Comparison of ENCODE assay signal across 6 cellular contexts in the genomic region with DNA sequence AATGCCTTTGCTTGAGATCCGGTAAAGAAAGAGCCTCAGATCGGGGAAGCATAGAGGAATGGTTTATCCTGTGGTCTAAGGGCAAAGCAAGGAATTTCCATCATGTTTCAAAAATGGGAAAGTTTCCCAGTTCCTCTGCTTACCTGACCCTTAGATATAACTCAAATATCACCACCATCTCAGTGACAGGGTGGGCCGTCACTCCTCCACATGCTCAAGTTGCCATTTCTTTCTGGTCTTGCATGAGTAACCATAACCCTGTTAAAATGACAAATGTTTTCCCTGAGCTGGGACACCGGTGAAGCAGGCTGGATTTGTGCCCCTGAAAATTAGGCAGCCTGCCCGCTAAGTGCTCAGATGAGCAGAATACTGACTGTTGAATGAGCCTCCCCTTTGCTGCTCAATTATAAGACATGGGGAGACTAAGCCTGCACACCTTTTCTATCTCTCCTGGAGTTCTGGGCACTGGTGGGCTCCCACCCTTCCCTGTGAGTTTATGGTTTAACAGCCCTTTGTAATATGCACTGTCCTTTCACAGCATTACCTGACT.
"Had no signal": no experiment of that assay in that cellular context is flagged by ENCODE, and none has a peak within 500 bp of the region (broad histone marks: within the 10 kb centered on the region; RNA-seq: fewer than 3 reads in every experiment).

No MANE protein-coding gene starts in this region.

- ATAC-seq: GM23338 had no signal

- H3K27ac Mint-ChIP-seq: GM23338, H9, IgD-negative memory B cell had no signal

- H3K27me3 Mint-ChIP-seq: IgD-negative memory B cell had no signal

- DNase-seq: H9, HCEC 1CT, KBM-7 had no signal

- H3K4me1 Mint-ChIP-seq: GM23338, H9, IgD-negative memory B cell had no signal

- H3K9me3 Mint-ChIP-seq: GM23338, H9 had no signal

- H3K4me3 Mint-ChIP-seq: GM23338, H9, IgD-negative memory B cell had no signal

- H3K27ac ChIP-seq: KMS-11 had no signal

- H3K4me3 ChIP-seq: GM23338 had no signal
